In the genomic region with DNA sequence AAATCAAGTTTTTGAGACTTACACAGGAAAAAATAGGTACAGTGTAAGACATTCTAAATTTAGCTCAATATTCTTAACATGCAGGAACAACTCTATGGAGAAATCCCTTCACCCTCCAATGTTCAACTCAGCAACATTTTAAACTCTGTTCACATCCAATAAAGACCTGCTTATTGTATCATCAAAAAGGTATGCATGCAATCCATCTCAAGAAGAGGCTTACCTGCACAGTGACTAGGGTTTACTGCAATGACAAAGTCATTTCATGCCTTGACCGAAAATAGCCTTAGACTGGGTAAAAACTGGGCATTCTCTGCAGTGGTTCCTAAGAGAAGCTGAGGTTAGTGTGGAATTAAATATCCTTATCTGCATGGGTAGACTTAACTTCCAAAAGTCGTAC, we compare ENCODE assay signal across 14 cellular contexts.
"Had no signal": no experiment of that assay in that cellular context is flagged by ENCODE, and none has a peak within 500 bp of the region (broad histone marks: within the 10 kb centered on the region; RNA-seq: fewer than 3 reads in every experiment).

No MANE protein-coding gene starts in this region.

- ATAC-seq: foreskin keratinocyte; mucosa of descending colon; naive thymus-derived CD8-positive, alpha-beta T cell had no signal

- H3K27me3 Mint-ChIP-seq: naive thymus-derived CD8-positive, alpha-beta T cell had no signal

- H3K9me3 ChIP-seq: colonic mucosa, mucosa of descending colon, neutrophil, sigmoid colon, tibial artery had no signal

- H3K36me3 ChIP-seq: colonic mucosa, neutrophil, sigmoid colon, tibial artery had no signal

- H3K4me3 Mint-ChIP-seq: immature natural killer cell; naive thymus-derived CD8-positive, alpha-beta T cell had no signal

- H3K27ac ChIP-seq: colonic mucosa, foreskin keratinocyte, neutrophil, sigmoid colon, skin epidermis, tibial artery had no signal

- DNase-seq: colonic mucosa; dermis blood vessel endothelial cell; erythroblast; immature natural killer cell; mammary epithelial cell; mucosa of descending colon; naive thymus-derived CD8-positive, alpha-beta T cell; sigmoid colon; stimulated activated CD4-positive, alpha-beta T cell treated with anti-CD3 and anti-CD28 coated beads, Interleukin-2, amount 100 ng/mL, for 48 hours; stimulated activated naive CD4-positive, alpha-beta T cell treated with Interleukin-2 at 50 U/mL for 16 hours; tibial artery had no signal

- H3K4me3 ChIP-seq: colonic mucosa, mucosa of descending colon, sigmoid colon, skin epidermis, tibial artery had no signal

- H3K4me1 Mint-ChIP-seq: immature natural killer cell; naive thymus-derived CD8-positive, alpha-beta T cell had no signal

- H3K27me3 ChIP-seq: colonic mucosa, foreskin keratinocyte, neutrophil, sigmoid colon, tibial artery had no signal

- H3K36me3 Mint-ChIP-seq: immature natural killer cell; naive thymus-derived CD8-positive, alpha-beta T cell had no signal

- H3K27ac Mint-ChIP-seq: immature natural killer cell; naive thymus-derived CD8-positive, alpha-beta T cell had no signal
